In the genomic region with DNA sequence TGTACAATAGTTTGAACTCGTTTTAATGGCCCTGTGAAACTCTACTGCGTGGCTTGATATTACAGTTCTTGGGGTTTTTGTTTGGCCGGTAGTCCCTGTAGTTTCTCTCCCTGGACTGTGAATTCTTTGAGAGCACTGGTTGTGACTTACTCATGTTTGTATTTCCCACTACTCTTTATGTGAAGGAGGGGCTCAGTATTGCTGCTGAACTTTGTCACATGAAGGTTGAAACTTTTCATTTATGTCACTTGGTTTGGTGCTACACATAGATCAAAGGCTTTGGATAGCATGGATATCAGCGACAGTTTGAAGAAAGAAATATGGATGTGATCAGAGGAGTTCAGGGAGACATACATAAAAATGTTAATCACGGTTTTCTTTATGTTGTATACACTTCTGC, we compare ENCODE assay signal across 1 cellular context.
TF ChIP-seq lines count a peak whose summit lies in the region.

No MANE protein-coding gene starts in this region.

TF ChIP-seq in HepG2, 621 proteins besides CTCF, POLR2A, EP300 and RAD21 (continues in another document):
- TF ChIP-seq ZSCAN12 (CRISPR knock-in tag; IDR thresholded peaks at IDR 0.05) (no peak), ZSCAN9 (CRISPR knock-in tag; IDR thresholded peaks at IDR 0.05; ENCODE audit: borderline replicate concordance) (no peak), ZNF607 (CRISPR knock-in tag; IDR thresholded peaks at IDR 0.05; ENCODE audit: borderline replicate concordance) (no peak), CREBL2 (CRISPR knock-in tag; IDR thresholded peaks at IDR 0.05; ENCODE audit: borderline replicate concordance) (no peak), ZNF780A (CRISPR knock-in tag; IDR thresholded peaks at IDR 0.05) (no peak), ZNF33B (CRISPR knock-in tag; IDR thresholded peaks at IDR 0.05) (no peak), ZNF496 (CRISPR knock-in tag; IDR thresholded peaks at IDR 0.05; ENCODE audit: insufficient replicate concordance) (no peak), SKIL (CRISPR knock-in tag; IDR thresholded peaks at IDR 0.05; ENCODE audit: borderline replicate concordance) (no peak), HCFC1 (IDR thresholded peaks at IDR 0.05; ENCODE audit: low read depth, low read length) (no peak), SAP130 (CRISPR knock-in tag; IDR thresholded peaks at IDR 0.05; ENCODE audit: low read depth) (peak; percentile 55), MBNL3 (CRISPR knock-in tag; conservative IDR thresholded peaks at IDR 0.05) (no peak), ATF1 (CRISPR knock-in tag; IDR thresholded peaks at IDR 0.05) (0 out of 2 replicates have a peak, but pooled peaks have one; percentile 23), ATF7 (IDR thresholded peaks at IDR 0.05) (no peak), ATF7 (CRISPR knock-in tag; IDR thresholded peaks at IDR 0.05) (no peak), SIN3B (IDR thresholded peaks at IDR 0.05; ENCODE audit: low read length) (peak; percentile 58; the same call in 1 of the 2 replicates), SRSF4 (IDR thresholded peaks at IDR 0.05; ENCODE audit: low read depth, low read length, poor library complexity, severe bottlenecking) (no peak), ZNF781 (CRISPR knock-in tag; IDR thresholded peaks at IDR 0.05; ENCODE audit: borderline replicate concordance, not compliant biosample characterization) (no peak), KMT2B (CRISPR knock-in tag; IDR thresholded peaks at IDR 0.05) (no peak), SIX4 (CRISPR knock-in tag; IDR thresholded peaks at IDR 0.05) (no peak), FOXK2 (IDR thresholded peaks at IDR 0.05) (no peak), CREM (IDR thresholded peaks at IDR 0.05) (0 out of 2 replicates have a peak, but pooled peaks have one; percentile 33), CREM (CRISPR knock-in tag; IDR thresholded peaks at IDR 0.05) (no peak), HNRNPK (IDR thresholded peaks at IDR 0.05; ENCODE audit: low read depth, low read length, poor library complexity, severe bottlenecking) (no peak), NCOA1 (CRISPR knock-in tag; IDR thresholded peaks at IDR 0.05) (no peak), ZNF264 (CRISPR knock-in tag; IDR thresholded peaks at IDR 0.05) (no peak), REPIN1 (CRISPR knock-in tag; IDR thresholded peaks at IDR 0.05; ENCODE audit: borderline replicate concordance, low read depth) (no peak), ASH2L (IDR thresholded peaks at IDR 0.05; ENCODE audit: insufficient read length, low read depth, low read length) (peak; percentile 20), SKI (IDR thresholded peaks at IDR 0.05; ENCODE audit: partially characterized antibody) (no peak), HOXD1 (CRISPR knock-in tag; IDR thresholded peaks at IDR 0.05) (no peak), SP4 (CRISPR knock-in tag; IDR thresholded peaks at IDR 0.05) (no peak), BRCA1 (CRISPR knock-in tag; IDR thresholded peaks at IDR 0.05) (no peak), PRDM10 (CRISPR knock-in tag; IDR thresholded peaks at IDR 0.05; ENCODE audit: low read depth) (no peak), CREB1 (IDR thresholded peaks at IDR 0.05) (no peak), CREB1 (CRISPR knock-in tag; IDR thresholded peaks at IDR 0.05) (0 out of 2 replicates have a peak, but pooled peaks have one; percentile 30), TFDP1 (CRISPR knock-in tag; IDR thresholded peaks at IDR 0.05; ENCODE audit: borderline replicate concordance) (peak; percentile 20; the same call in 1 of the 2 replicates), SAFB2 (CRISPR knock-in tag; IDR thresholded peaks at IDR 0.05; ENCODE audit: borderline replicate concordance, low read depth) (no peak), ZSCAN30 (CRISPR knock-in tag; IDR thresholded peaks at IDR 0.05) (no peak), FOXM1 (CRISPR knock-in tag; IDR thresholded peaks at IDR 0.05) (no peak), ZNF572 (CRISPR knock-in tag; IDR thresholded peaks at IDR 0.05) (no peak), ZMYM2 (CRISPR knock-in tag; IDR thresholded peaks at IDR 0.05) (no peak)
- TF ChIP-seq, protein P1, sequence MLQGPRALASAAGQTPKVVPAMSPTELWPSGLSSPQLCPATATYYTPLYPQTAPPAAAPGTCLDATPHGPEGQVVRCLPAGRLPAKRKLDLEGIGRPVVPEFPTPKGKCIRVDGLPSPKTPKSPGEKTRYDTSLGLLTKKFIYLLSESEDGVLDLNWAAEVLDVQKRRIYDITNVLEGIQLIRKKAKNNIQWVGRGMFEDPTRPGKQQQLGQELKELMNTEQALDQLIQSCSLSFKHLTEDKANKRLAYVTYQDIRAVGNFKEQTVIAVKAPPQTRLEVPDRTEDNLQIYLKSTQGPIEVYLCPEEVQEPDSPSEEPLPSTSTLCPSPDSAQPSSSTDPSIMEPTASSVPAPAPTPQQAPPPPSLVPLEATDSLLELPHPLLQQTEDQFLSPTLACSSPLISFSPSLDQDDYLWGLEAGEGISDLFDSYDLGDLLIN (CRISPR knock-in tag; IDR thresholded peaks at IDR 0.05; ENCODE audit: borderline replicate concordance) = no peak
- TF ChIP-seq, protein P2, sequence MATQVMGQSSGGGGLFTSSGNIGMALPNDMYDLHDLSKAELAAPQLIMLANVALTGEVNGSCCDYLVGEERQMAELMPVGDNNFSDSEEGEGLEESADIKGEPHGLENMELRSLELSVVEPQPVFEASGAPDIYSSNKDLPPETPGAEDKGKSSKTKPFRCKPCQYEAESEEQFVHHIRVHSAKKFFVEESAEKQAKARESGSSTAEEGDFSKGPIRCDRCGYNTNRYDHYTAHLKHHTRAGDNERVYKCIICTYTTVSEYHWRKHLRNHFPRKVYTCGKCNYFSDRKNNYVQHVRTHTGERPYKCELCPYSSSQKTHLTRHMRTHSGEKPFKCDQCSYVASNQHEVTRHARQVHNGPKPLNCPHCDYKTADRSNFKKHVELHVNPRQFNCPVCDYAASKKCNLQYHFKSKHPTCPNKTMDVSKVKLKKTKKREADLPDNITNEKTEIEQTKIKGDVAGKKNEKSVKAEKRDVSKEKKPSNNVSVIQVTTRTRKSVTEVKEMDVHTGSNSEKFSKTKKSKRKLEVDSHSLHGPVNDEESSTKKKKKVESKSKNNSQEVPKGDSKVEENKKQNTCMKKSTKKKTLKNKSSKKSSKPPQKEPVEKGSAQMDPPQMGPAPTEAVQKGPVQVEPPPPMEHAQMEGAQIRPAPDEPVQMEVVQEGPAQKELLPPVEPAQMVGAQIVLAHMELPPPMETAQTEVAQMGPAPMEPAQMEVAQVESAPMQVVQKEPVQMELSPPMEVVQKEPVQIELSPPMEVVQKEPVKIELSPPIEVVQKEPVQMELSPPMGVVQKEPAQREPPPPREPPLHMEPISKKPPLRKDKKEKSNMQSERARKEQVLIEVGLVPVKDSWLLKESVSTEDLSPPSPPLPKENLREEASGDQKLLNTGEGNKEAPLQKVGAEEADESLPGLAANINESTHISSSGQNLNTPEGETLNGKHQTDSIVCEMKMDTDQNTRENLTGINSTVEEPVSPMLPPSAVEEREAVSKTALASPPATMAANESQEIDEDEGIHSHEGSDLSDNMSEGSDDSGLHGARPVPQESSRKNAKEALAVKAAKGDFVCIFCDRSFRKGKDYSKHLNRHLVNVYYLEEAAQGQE (IDR thresholded peaks at IDR 0.05; ENCODE audit: borderline replicate concordance in 1 of 2, low read depth in 1 of 2, low read length in 2 of 2) = no peak
- TF ChIP-seq, protein P3, sequence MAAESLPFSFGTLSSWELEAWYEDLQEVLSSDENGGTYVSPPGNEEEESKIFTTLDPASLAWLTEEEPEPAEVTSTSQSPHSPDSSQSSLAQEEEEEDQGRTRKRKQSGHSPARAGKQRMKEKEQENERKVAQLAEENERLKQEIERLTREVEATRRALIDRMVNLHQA (CRISPR knock-in tag; IDR thresholded peaks at IDR 0.05) = no peak
- TF ChIP-seq, protein P4, sequence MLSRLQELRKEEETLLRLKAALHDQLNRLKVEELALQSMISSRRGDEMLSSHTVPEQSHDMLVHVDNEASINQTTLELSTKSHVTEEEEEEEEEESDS (CRISPR knock-in tag; IDR thresholded peaks at IDR 0.05; ENCODE audit: borderline replicate concordance) = no peak
- TF ChIP-seq, protein P5, sequence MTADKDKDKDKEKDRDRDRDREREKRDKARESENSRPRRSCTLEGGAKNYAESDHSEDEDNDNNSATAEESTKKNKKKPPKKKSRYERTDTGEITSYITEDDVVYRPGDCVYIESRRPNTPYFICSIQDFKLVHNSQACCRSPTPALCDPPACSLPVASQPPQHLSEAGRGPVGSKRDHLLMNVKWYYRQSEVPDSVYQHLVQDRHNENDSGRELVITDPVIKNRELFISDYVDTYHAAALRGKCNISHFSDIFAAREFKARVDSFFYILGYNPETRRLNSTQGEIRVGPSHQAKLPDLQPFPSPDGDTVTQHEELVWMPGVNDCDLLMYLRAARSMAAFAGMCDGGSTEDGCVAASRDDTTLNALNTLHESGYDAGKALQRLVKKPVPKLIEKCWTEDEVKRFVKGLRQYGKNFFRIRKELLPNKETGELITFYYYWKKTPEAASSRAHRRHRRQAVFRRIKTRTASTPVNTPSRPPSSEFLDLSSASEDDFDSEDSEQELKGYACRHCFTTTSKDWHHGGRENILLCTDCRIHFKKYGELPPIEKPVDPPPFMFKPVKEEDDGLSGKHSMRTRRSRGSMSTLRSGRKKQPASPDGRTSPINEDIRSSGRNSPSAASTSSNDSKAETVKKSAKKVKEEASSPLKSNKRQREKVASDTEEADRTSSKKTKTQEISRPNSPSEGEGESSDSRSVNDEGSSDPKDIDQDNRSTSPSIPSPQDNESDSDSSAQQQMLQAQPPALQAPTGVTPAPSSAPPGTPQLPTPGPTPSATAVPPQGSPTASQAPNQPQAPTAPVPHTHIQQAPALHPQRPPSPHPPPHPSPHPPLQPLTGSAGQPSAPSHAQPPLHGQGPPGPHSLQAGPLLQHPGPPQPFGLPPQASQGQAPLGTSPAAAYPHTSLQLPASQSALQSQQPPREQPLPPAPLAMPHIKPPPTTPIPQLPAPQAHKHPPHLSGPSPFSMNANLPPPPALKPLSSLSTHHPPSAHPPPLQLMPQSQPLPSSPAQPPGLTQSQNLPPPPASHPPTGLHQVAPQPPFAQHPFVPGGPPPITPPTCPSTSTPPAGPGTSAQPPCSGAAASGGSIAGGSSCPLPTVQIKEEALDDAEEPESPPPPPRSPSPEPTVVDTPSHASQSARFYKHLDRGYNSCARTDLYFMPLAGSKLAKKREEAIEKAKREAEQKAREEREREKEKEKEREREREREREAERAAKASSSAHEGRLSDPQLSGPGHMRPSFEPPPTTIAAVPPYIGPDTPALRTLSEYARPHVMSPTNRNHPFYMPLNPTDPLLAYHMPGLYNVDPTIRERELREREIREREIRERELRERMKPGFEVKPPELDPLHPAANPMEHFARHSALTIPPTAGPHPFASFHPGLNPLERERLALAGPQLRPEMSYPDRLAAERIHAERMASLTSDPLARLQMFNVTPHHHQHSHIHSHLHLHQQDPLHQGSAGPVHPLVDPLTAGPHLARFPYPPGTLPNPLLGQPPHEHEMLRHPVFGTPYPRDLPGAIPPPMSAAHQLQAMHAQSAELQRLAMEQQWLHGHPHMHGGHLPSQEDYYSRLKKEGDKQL (CRISPR knock-in tag; IDR thresholded peaks at IDR 0.05; ENCODE audit: low read depth) = 0 out of 2 replicates have a peak, but pooled peaks have one; percentile 21
